Comparison of ENCODE assay signal across 1 cellular context in the genomic region with DNA sequence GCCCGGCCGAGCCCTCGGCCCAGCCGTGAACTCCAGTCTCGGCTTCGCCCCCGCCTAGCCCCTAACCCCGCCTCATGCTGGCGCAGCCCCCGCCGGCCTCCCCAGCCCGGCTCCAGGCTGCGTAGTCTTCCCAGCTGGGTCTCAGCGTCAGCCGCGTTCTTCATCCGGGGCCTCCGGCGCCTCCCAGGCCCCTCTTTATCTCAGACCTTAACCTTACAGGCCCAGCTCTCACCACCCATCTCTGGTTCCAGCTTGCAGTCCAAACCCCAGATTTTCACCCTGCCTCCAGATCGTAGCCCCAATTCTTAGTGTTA.
TF ChIP-seq lines count a peak whose summit lies in the region.

A gene with protein sequence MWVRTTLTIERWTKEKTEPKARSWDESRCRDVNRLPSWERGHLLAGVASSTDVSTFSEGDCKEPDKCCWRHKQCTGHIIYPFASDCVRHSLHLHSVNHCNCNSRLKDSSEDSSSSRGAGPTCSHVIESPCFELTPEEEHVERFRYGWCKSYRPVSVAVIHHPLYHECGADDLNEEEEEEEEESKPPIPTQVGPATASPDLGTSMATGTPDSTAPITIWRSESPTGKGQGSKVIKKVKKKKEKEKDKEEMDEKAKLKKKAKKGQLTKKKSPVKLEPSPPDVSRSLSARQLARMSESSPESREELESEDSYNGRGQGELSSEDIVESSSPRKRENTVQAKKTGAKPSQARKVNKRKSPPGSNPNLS (minus strand): TSS at position 166 of the 314 bp plus-strand sequence. CDS start 228 bp downstream, outside the sequence.

TF ChIP-seq in K562, 482 proteins besides CTCF, POLR2A, EP300 and RAD21 (continued from another document and continues in another):
- TF ChIP-seq, protein P1, sequence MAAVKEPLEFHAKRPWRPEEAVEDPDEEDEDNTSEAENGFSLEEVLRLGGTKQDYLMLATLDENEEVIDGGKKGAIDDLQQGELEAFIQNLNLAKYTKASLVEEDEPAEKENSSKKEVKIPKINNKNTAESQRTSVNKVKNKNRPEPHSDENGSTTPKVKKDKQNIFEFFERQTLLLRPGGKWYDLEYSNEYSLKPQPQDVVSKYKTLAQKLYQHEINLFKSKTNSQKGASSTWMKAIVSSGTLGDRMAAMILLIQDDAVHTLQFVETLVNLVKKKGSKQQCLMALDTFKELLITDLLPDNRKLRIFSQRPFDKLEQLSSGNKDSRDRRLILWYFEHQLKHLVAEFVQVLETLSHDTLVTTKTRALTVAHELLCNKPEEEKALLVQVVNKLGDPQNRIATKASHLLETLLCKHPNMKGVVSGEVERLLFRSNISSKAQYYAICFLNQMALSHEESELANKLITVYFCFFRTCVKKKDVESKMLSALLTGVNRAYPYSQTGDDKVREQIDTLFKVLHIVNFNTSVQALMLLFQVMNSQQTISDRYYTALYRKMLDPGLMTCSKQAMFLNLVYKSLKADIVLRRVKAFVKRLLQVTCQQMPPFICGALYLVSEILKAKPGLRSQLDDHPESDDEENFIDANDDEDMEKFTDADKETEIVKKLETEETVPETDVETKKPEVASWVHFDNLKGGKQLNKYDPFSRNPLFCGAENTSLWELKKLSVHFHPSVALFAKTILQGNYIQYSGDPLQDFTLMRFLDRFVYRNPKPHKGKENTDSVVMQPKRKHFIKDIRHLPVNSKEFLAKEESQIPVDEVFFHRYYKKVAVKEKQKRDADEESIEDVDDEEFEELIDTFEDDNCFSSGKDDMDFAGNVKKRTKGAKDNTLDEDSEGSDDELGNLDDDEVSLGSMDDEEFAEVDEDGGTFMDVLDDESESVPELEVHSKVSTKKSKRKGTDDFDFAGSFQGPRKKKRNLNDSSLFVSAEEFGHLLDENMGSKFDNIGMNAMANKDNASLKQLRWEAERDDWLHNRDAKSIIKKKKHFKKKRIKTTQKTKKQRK (IDR thresholded peaks at IDR 0.05; ENCODE audit: borderline replicate concordance, low read depth, low read length), result no peak
- TF ChIP-seq, protein P2, sequence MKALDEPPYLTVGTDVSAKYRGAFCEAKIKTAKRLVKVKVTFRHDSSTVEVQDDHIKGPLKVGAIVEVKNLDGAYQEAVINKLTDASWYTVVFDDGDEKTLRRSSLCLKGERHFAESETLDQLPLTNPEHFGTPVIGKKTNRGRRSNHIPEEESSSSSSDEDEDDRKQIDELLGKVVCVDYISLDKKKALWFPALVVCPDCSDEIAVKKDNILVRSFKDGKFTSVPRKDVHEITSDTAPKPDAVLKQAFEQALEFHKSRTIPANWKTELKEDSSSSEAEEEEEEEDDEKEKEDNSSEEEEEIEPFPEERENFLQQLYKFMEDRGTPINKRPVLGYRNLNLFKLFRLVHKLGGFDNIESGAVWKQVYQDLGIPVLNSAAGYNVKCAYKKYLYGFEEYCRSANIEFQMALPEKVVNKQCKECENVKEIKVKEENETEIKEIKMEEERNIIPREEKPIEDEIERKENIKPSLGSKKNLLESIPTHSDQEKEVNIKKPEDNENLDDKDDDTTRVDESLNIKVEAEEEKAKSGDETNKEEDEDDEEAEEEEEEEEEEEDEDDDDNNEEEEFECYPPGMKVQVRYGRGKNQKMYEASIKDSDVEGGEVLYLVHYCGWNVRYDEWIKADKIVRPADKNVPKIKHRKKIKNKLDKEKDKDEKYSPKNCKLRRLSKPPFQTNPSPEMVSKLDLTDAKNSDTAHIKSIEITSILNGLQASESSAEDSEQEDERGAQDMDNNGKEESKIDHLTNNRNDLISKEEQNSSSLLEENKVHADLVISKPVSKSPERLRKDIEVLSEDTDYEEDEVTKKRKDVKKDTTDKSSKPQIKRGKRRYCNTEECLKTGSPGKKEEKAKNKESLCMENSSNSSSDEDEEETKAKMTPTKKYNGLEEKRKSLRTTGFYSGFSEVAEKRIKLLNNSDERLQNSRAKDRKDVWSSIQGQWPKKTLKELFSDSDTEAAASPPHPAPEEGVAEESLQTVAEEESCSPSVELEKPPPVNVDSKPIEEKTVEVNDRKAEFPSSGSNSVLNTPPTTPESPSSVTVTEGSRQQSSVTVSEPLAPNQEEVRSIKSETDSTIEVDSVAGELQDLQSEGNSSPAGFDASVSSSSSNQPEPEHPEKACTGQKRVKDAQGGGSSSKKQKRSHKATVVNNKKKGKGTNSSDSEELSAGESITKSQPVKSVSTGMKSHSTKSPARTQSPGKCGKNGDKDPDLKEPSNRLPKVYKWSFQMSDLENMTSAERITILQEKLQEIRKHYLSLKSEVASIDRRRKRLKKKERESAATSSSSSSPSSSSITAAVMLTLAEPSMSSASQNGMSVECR (CRISPR knock-in tag; IDR thresholded peaks at IDR 0.05), result 0 out of 2 replicates have a peak, but pooled peaks have one; percentile 21
- TF ChIP-seq CBX5 (IDR thresholded peaks at IDR 0.05; ENCODE audit: borderline replicate concordance, low read depth) (no peak), PHB2 (IDR thresholded peaks at IDR 0.05; ENCODE audit: low read depth) (peak; percentile 39; the same call in 1 of the 2 replicates), EWSR1 (IDR thresholded peaks at IDR 0.05; ENCODE audit: borderline replicate concordance, low read depth, partially characterized antibody) (no peak), ZNF766 (CRISPR knock-in tag; conservative IDR thresholded peaks at IDR 0.05) (peak; percentile 32; the same call in 1 of the 2 replicates), ZBED1 (IDR thresholded peaks at IDR 0.05) (no peak), SMARCA5 (IDR thresholded peaks at IDR 0.05) (peak; percentile 68; the same call in 1 of the 2 replicates), ZNF184 (CRISPR knock-in tag; IDR thresholded peaks at IDR 0.05) (no peak), KLF16 (IDR thresholded peaks at IDR 0.05) (no peak), ZNF175 (CRISPR knock-in tag; IDR thresholded peaks at IDR 0.05; ENCODE audit: low read depth) (peak; percentile 55; the same call in 1 of the 2 replicates), MAFG (tag; conservative IDR thresholded peaks at IDR 0.05) (no peak), EGR1 (conservative IDR thresholded peaks at IDR 0.05) (peak; percentile 86), TAL1 (IDR thresholded peaks at IDR 0.05) (peak; percentile 42; the same call in 1 of the 2 replicates), IFI16 (CRISPR knock-in tag; IDR thresholded peaks at IDR 0.05) (no peak), MAFK (IDR thresholded peaks at IDR 0.05; ENCODE audit: low read length) (no peak), ARHGAP35 (IDR thresholded peaks at IDR 0.05; ENCODE audit: partially characterized antibody) (no peak), ZNF121 (CRISPR knock-in tag; conservative IDR thresholded peaks at IDR 0.05) (no peak), ZBTB7A (IDR thresholded peaks at IDR 0.05; ENCODE audit: borderline replicate concordance, control insufficient read depth, low read depth, low read length) (peak; percentile 87; the same call in 1 of the 2 replicates), ZBTB8A (IDR thresholded peaks at IDR 0.05; ENCODE audit: partially characterized antibody) (no peak), TEAD1 (CRISPR knock-in tag; IDR thresholded peaks at IDR 0.05) (0 out of 4 replicates have a peak, but pooled peaks of 1 of the 2 experiments have one; percentile 10), FOXM1 (IDR thresholded peaks at IDR 0.05; ENCODE audit: low read depth) (no peak), FOXM1 (CRISPR knock-in tag; IDR thresholded peaks at IDR 0.05; ENCODE audit: low read depth) (no peak), DACH1 (IDR thresholded peaks at IDR 0.05; ENCODE audit: partially characterized antibody) (peak; percentile 77), PHF21A (IDR thresholded peaks at IDR 0.05; ENCODE audit: borderline replicate concordance, low read depth) (peak; percentile 59; the same call in 1 of the 2 replicates), KAT7 (CRISPR knock-in tag; IDR thresholded peaks at IDR 0.05; ENCODE audit: borderline replicate concordance) (no peak), ZSCAN29 (IDR thresholded peaks at IDR 0.05) (0 out of 2 replicates have a peak, but pooled peaks have one; percentile 29), SRSF1 (IDR thresholded peaks at IDR 0.05; ENCODE audit: low read depth, low read length) (no peak), ZBTB17 (CRISPR knock-in tag; IDR thresholded peaks at IDR 0.05) (no peak), ZNF695 (CRISPR knock-in tag; IDR thresholded peaks at IDR 0.05) (no peak), ELF2 (CRISPR knock-in tag; IDR thresholded peaks at IDR 0.05) (no peak), SMC3 (conservative IDR thresholded peaks at IDR 0.05; ENCODE audit: insufficient read depth, low read depth, low read length) (no peak), CHCHD3 (CRISPR knock-in tag; IDR thresholded peaks at IDR 0.05) (no peak)
- TF ChIP-seq, protein P3, sequence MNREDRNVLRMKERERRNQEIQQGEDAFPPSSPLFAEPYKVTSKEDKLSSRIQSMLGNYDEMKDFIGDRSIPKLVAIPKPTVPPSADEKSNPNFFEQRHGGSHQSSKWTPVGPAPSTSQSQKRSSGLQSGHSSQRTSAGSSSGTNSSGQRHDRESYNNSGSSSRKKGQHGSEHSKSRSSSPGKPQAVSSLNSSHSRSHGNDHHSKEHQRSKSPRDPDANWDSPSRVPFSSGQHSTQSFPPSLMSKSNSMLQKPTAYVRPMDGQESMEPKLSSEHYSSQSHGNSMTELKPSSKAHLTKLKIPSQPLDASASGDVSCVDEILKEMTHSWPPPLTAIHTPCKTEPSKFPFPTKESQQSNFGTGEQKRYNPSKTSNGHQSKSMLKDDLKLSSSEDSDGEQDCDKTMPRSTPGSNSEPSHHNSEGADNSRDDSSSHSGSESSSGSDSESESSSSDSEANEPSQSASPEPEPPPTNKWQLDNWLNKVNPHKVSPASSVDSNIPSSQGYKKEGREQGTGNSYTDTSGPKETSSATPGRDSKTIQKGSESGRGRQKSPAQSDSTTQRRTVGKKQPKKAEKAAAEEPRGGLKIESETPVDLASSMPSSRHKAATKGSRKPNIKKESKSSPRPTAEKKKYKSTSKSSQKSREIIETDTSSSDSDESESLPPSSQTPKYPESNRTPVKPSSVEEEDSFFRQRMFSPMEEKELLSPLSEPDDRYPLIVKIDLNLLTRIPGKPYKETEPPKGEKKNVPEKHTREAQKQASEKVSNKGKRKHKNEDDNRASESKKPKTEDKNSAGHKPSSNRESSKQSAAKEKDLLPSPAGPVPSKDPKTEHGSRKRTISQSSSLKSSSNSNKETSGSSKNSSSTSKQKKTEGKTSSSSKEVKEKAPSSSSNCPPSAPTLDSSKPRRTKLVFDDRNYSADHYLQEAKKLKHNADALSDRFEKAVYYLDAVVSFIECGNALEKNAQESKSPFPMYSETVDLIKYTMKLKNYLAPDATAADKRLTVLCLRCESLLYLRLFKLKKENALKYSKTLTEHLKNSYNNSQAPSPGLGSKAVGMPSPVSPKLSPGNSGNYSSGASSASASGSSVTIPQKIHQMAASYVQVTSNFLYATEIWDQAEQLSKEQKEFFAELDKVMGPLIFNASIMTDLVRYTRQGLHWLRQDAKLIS (CRISPR knock-in tag; IDR thresholded peaks at IDR 0.05), result no peak
- TF ChIP-seq, protein P4, sequence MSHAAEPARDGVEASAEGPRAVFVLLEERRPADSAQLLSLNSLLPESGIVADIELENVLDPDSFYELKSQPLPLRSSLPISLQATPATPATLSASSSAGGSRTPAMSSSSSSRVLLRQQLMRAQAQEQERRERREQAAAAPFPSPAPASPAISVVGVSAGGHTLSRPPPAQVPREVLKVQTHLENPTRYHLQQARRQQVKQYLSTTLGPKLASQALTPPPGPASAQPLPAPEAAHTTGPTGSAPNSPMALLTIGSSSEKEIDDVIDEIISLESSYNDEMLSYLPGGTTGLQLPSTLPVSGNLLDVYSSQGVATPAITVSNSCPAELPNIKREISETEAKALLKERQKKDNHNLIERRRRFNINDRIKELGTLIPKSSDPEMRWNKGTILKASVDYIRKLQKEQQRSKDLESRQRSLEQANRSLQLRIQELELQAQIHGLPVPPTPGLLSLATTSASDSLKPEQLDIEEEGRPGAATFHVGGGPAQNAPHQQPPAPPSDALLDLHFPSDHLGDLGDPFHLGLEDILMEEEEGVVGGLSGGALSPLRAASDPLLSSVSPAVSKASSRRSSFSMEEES (CRISPR knock-in tag; IDR thresholded peaks at IDR 0.05), result no peak
- TF ChIP-seq, protein P5, sequence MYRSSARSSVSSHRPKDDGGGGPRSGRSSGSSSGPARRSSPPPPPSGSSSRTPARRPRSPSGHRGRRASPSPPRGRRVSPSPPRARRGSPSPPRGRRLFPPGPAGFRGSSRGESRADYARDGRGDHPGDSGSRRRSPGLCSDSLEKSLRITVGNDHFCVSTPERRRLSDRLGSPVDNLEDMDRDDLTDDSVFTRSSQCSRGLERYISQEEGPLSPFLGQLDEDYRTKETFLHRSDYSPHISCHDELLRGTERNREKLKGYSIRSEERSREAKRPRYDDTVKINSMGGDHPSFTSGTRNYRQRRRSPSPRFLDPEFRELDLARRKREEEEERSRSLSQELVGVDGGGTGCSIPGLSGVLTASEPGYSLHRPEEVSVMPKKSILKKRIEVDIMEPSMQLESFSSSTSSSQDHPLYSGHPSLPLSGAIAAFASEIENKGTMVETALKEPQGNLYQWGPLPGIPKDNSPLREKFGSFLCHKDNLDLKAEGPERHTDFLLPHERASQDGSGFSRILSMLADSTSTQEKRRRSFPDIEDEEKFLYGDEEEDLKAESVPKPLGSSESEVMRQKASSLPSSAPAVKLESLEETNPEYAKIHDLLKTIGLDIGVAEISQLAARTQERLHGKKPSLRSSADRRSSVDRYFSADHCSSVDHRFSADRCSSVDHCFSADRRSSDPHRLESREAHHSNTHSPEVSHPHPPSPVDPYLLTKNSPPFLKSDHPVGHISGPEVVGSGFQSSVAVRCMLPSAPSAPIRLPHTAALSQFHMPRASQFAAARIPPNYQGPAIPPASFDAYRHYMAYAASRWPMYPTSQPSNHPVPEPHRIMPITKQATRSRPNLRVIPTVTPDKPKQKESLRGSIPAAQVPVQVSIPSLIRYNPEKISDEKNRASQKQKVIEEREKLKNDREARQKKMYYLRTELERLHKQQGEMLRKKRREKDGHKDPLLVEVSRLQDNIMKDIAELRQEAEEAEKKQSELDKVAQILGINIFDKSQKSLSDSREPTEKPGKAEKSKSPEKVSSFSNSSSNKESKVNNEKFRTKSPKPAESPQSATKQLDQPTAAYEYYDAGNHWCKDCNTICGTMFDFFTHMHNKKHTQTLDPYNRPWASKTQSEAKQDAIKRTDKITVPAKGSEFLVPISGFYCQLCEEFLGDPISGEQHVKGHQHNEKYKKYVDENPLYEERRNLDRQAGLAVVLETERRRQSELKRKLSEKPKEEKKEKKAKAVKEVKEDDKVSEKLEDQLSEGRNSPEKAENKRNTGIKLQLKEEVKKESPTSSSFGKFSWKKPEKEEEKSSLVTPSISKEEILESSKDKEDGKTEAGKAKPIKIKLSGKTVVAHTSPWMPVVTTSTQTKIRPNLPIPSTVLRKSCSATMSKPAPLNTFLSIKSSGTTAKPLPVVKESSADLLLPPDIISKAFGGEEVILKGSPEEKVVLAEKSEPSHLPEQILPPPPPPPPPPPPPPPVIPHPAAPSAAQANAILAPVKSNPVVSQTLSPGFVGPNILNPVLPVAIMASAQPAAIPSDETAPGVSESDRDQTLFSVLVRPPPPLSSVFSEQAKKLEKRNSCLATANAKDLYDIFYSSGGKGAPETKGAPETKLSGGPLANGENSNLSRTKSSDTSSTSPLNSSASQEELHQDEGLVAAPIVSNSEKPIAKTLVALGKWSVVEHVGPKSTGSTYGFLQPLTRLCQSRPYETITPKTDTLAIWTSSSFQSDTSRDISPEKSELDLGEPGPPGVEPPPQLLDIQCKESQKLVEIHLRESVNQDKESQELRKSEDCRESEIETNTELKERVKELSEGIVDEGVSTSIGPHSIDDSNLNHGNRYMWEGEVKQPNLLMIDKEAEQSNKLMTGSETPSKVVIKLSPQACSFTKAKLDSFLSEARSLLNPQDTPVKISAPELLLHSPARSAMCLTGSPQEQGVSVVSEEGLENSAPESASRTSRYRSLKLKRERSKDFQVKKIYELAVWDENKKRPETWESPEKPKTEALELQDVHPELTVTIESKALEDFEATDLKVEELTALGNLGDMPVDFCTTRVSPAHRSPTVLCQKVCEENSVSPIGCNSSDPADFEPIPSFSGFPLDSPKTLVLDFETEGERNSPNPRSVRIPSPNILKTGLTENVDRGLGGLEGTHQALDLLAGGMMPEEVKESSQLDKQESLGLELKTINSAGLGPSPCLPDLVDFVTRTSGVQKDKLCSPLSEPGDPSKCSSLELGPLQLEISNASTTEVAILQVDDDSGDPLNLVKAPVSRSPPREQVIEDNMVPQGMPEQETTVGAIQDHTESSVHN (IDR thresholded peaks at IDR 0.05; ENCODE audit: borderline replicate concordance in 1 of 2, low read depth in 1 of 2), result 0 out of 4 replicates have a peak, but pooled peaks of 1 of the 2 experiments have one; percentile 26
